Comparison of ENCODE assay signal across 17 cellular contexts in genomic region chr10:103547391-103547946, GRCh38. TPM values are rescaled to one million over a fixed set of nuclear protein-coding genes. Genes with fewer than 3 reads are reported as not detected.
DNase-seq lines count a peak whose midpoint lies in the region; ATAC-seq and TF ChIP-seq lines count a peak whose summit lies in the region.
"Had no signal": no experiment of that assay in that cellular context is flagged by ENCODE, and none has a peak within 500 bp of the region (broad histone marks: within the 10 kb centered on the region; RNA-seq: fewer than 3 reads in every experiment).

No MANE protein-coding gene starts in this region.

- H3K27me3 ChIP-seq in WERI-Rb-1 (ENCODE audit: insufficient read depth, low read depth, severe bottlenecking): no peaks in the 10 kb centered on the region

- no peaks in the 10 kb centered on the region for H3K36me3 ChIP-seq in WERI-Rb-1

- TF ChIP-seq CTCF in WERI-Rb-1 (IDR thresholded peaks at IDR 0.05; ENCODE audit: low read depth, low read length): peak; percentile 6; the same call in 1 of the 2 replicates
- no peak for TF ChIP-seq CTCF in type B pancreatic cell (conservative IDR thresholded peaks at IDR 0.05)

- no peak for ATAC-seq in HG03025 (IDR thresholded peaks at IDR 0.05; ENCODE audit: low FRiP score, unreplicated experiment)
- no peak for ATAC-seq in GM18502 (IDR thresholded peaks at IDR 0.05; ENCODE audit: poor library complexity, unreplicated experiment)
- ATAC-seq: activated CD8-positive, alpha-beta memory T cell treated with anti-CD3 and anti-CD28 coated beads, Interleukin-2, amount 10 ng/mL, durations not matched to agents 7 days and 5 days; mucosa of descending colon had no signal

- peak overlapping the region; percentile 71 for H3K27ac ChIP-seq in WERI-Rb-1

- H3K27me3 Mint-ChIP-seq in activated naive CD4-positive, alpha-beta T cell treated with anti-CD3 and anti-CD28 coated beads, Interleukin-2, amount 10 ng/mL, durations not matched to agents 7 days and 5 days: peaks cover 55% of the 10 kb centered on the region
- peaks cover 3% of the 10 kb centered on the region for H3K27me3 Mint-ChIP-seq in type B pancreatic cell
- H3K27me3 Mint-ChIP-seq: activated CD8-positive, alpha-beta memory T cell treated with anti-CD3 and anti-CD28 coated beads, Interleukin-2, amount 10 ng/mL, durations not matched to agents 7 days and 5 days had no signal

- H3K9me3 Mint-ChIP-seq in activated naive CD4-positive, alpha-beta T cell treated with anti-CD3 and anti-CD28 coated beads, Interleukin-2, amount 10 ng/mL, durations not matched to agents 7 days and 5 days: no peaks in the 10 kb centered on the region
- no peaks in the 10 kb centered on the region for H3K9me3 Mint-ChIP-seq in type B pancreatic cell
- H3K9me3 Mint-ChIP-seq: activated naive CD4-positive, alpha-beta T cell treated with anti-CD3 and anti-CD28 coated beads for 36 hours had no signal

- no peak overlapping the region for H3K27ac Mint-ChIP-seq in activated naive CD4-positive, alpha-beta T cell treated with anti-CD3 and anti-CD28 coated beads, Interleukin-2, amount 10 ng/mL, durations not matched to agents 7 days and 5 days
- H3K27ac Mint-ChIP-seq in type B pancreatic cell: peak overlapping the region; percentile 29
- H3K27ac Mint-ChIP-seq: activated CD8-positive, alpha-beta memory T cell treated with anti-CD3 and anti-CD28 coated beads, Interleukin-2, amount 10 ng/mL, durations not matched to agents 7 days and 5 days; activated naive CD4-positive, alpha-beta T cell treated with anti-CD3 and anti-CD28 coated beads for 36 hours had no signal

- CTCF ChIA-PET in activated naive CD4-positive, alpha-beta T cell treated with anti-CD3 and anti-CD28 coated beads, Interleukin-2, amount 10 ng/mL, durations not matched to agents 7 days and 5 days (lab: Charles Lee): interaction anchor here (1.0 to 1.7 kb wide), 3 partner anchors 17 to 55 kb away, joined by 3 to 8 read pairs (median 3); no protein-coding TSS in a partner anchor

- H3K9me3 ChIP-seq in WERI-Rb-1 (ENCODE audit: severe bottlenecking): no peaks in the 10 kb centered on the region
- H3K9me3 ChIP-seq: mucosa of descending colon had no signal

- H3K4me3 ChIP-seq in WERI-Rb-1 (ENCODE audit: low read depth, low read length): no peak overlapping the region
- H3K4me3 ChIP-seq: mucosa of descending colon had no signal

- peak; percentile 10 for DNase-seq in activated naive CD4-positive, alpha-beta T cell treated with anti-CD3 and anti-CD28 coated beads, Interleukin-2, amount 10 ng/mL, durations not matched to agents 7 days and 5 days
- no peak for DNase-seq in activated naive CD4-positive, alpha-beta T cell treated with Interleukin-2 at 50 U/mL for 16 hours
- DNase-seq in WERI-Rb-1 (peak; percentile 89), mesenteric fat pad (ENCODE audit: low spot score) (peak; percentile 86), type B pancreatic cell (ENCODE audit: extremely low spot score, unreplicated experiment) (no peak), SW 1271 (lab: John Stamatoyannopoulos, UW) (no peak)
- DNase-seq: activated naive CD4-positive, alpha-beta T cell treated with anti-CD3 and anti-CD28 coated beads for 36 hours; COR-L47; effector CD8-positive, alpha-beta T cell; hippocampal formation; mucosa of descending colon; RPMI8226; small intestine; stimulated activated naive CD4-positive, alpha-beta T cell had no signal

- H3K36me3 Mint-ChIP-seq in activated naive CD4-positive, alpha-beta T cell treated with anti-CD3 and anti-CD28 coated beads, Interleukin-2, amount 10 ng/mL, durations not matched to agents 7 days and 5 days: no peaks in the 10 kb centered on the region
- H3K36me3 Mint-ChIP-seq in type B pancreatic cell: no peaks in the 10 kb centered on the region
- H3K36me3 Mint-ChIP-seq: activated CD8-positive, alpha-beta memory T cell treated with anti-CD3 and anti-CD28 coated beads, Interleukin-2, amount 10 ng/mL, durations not matched to agents 7 days and 5 days had no signal

- H3K4me3 Mint-ChIP-seq in activated naive CD4-positive, alpha-beta T cell treated with anti-CD3 and anti-CD28 coated beads, Interleukin-2, amount 10 ng/mL, durations not matched to agents 7 days and 5 days: no peak overlapping the region
- no peak overlapping the region for H3K4me3 Mint-ChIP-seq in type B pancreatic cell
- H3K4me3 Mint-ChIP-seq: activated CD8-positive, alpha-beta memory T cell treated with anti-CD3 and anti-CD28 coated beads, Interleukin-2, amount 10 ng/mL, durations not matched to agents 7 days and 5 days; activated naive CD4-positive, alpha-beta T cell treated with anti-CD3 and anti-CD28 coated beads for 36 hours had no signal

- H3K4me1 Mint-ChIP-seq in activated naive CD4-positive, alpha-beta T cell treated with anti-CD3 and anti-CD28 coated beads, Interleukin-2, amount 10 ng/mL, durations not matched to agents 7 days and 5 days: peaks cover 7% of the 10 kb centered on the region
- H3K4me1 Mint-ChIP-seq in type B pancreatic cell (ENCODE audit: unreplicated experiment): peaks cover 24% of the 10 kb centered on the region

RNA-seq across cellular contexts. Expression of gene NEURL1, which starts 54.0 kb away (rescaled TPM):
- total RNA-seq in mesenteric fat pad: 0.13 TPM
- total RNA-seq in type B pancreatic cell (ENCODE audit: low replicate concordance): 38.3 and 102 TPM in 2 replicates

Comparison
In these comparisons a context has a peak if more than half of its experiments do, and no peak if none do; other contexts are left out.
1. DNase-seq: peak in activated naive CD4-positive, alpha-beta T cell treated with anti-CD3 and anti-CD28 coated beads, Interleukin-2, amount 10 ng/mL, durations not matched to agents 7 days and 5 days (single experiment), WERI-Rb-1 (single experiment) and mesenteric fat pad (single experiment); none in activated naive CD4-positive, alpha-beta T cell treated with Interleukin-2 at 50 U/mL for 16 hours (single experiment), type B pancreatic cell (single experiment) and SW 1271 (0 of 2).
2. RNA of gene NEURL1, which starts 54.0 kb away (total RNA-seq): 38.3 to 102 TPM in type B pancreatic cell; 0.13 TPM in mesenteric fat pad (single experiment); every median in the first group is over 10 times any median in the second.